16 cellular contexts compared by ENCODE assay signal in genomic region chr19:7513809-7514642, GRCh38. TPM values are rescaled to one million over a fixed set of nuclear protein-coding genes. Genes with fewer than 3 reads are reported as not detected.
DNase-seq lines count a peak whose midpoint lies in the region; ATAC-seq and TF ChIP-seq lines count a peak whose summit lies in the region.
"Had no signal": no experiment of that assay in that cellular context is flagged by ENCODE, and none has a peak within 500 bp of the region (broad histone marks: within the 10 kb centered on the region; RNA-seq: fewer than 3 reads in every experiment).

No MANE protein-coding gene starts in this region.

- CTCF ChIA-PET in activated naive CD4-positive, alpha-beta T cell treated with anti-CD3 and anti-CD28 coated beads for 36 hours (lab: Charles Lee) = interaction anchor here (1.2 kb wide), 1 partner anchor 16 kb away, joined by 3 read pairs; a partner anchor contains a TSS
- CTCF ChIA-PET in activated CD8-positive, alpha-beta memory T cell treated with anti-CD3 and anti-CD28 coated beads, Interleukin-2, amount 10 ng/mL, durations not matched to agents 7 days and 5 days (lab: Charles Lee) = interaction anchor here (1.3 to 2.2 kb wide), 2 partner anchors 54 to 167 kb away, joined by 3 to 6 read pairs; partner anchors contain the start of gene TRAPPC5

- H3K27me3 Mint-ChIP-seq in activated naive CD4-positive, alpha-beta T cell treated with anti-CD3 and anti-CD28 coated beads for 36 hours (ENCODE audit: low read depth) = no peaks in the 10 kb centered on the region
- H3K27me3 Mint-ChIP-seq in mesothelial cell of epicardium (ENCODE audit: low read depth) = no peaks in the 10 kb centered on the region
- H3K27me3 Mint-ChIP-seq in activated CD8-positive, alpha-beta memory T cell treated with anti-CD3 and anti-CD28 coated beads, Interleukin-2, amount 10 ng/mL, durations not matched to agents 7 days and 5 days = peaks cover 27% of the 10 kb centered on the region

- H3K4me3 Mint-ChIP-seq in activated naive CD4-positive, alpha-beta T cell treated with anti-CD3 and anti-CD28 coated beads for 36 hours = peak overlapping the region; percentile 4
- H3K4me3 Mint-ChIP-seq in mesothelial cell of epicardium = peak overlapping the region; percentile 84
- no peak overlapping the region for H3K4me3 Mint-ChIP-seq in activated CD8-positive, alpha-beta memory T cell treated with anti-CD3 and anti-CD28 coated beads, Interleukin-2, amount 10 ng/mL, durations not matched to agents 7 days and 5 days

- peak overlapping the region; percentile 90 to 96 for H3K27ac ChIP-seq in ascending aorta
- peak overlapping the region; percentile 99 to 100 for H3K27ac ChIP-seq in tibial artery
- H3K27ac ChIP-seq: C4-2B had no signal

- H3K27me3 ChIP-seq in ascending aorta = no peaks in the 10 kb centered on the region
- H3K27me3 ChIP-seq in tibial artery = no peaks in the 10 kb centered on the region
- H3K27me3 ChIP-seq: tibial nerve had no signal

- H3K9me3 Mint-ChIP-seq in activated naive CD4-positive, alpha-beta T cell treated with anti-CD3 and anti-CD28 coated beads for 36 hours = no peaks in the 10 kb centered on the region
- H3K9me3 Mint-ChIP-seq in activated naive CD4-positive, alpha-beta T cell treated with anti-CD3 and anti-CD28 coated beads, Interleukin-2, amount 50 U/mL, for 72 hours = no peaks in the 10 kb centered on the region
- H3K9me3 Mint-ChIP-seq in mesothelial cell of epicardium = no peaks in the 10 kb centered on the region
- H3K9me3 Mint-ChIP-seq in activated CD8-positive, alpha-beta memory T cell treated with anti-CD3 and anti-CD28 coated beads, Interleukin-2, amount 10 ng/mL, durations not matched to agents 7 days and 5 days (ENCODE audit: low read depth) = no peaks in the 10 kb centered on the region

- H3K4me1 Mint-ChIP-seq in activated naive CD4-positive, alpha-beta T cell treated with anti-CD3 and anti-CD28 coated beads for 36 hours (ENCODE audit: low read depth) = peaks cover 13% of the 10 kb centered on the region
- peaks cover 31% of the 10 kb centered on the region for H3K4me1 Mint-ChIP-seq in mesothelial cell of epicardium
- peaks cover 4% of the 10 kb centered on the region for H3K4me1 Mint-ChIP-seq in activated CD8-positive, alpha-beta memory T cell treated with anti-CD3 and anti-CD28 coated beads, Interleukin-2, amount 10 ng/mL, durations not matched to agents 7 days and 5 days

- H3K36me3 ChIP-seq in ascending aorta (no peaks in the 10 kb centered on the region), tibial artery (peaks cover 0 to 3% (median 0%) of the 10 kb centered on the region in 3 donors)

- H3K9me3 ChIP-seq in ascending aorta (no peaks in the 10 kb centered on the region), tibial artery (no peaks in the 10 kb centered on the region)
- H3K9me3 ChIP-seq: tibial nerve had no signal

- H3K4me3 ChIP-seq in ascending aorta = peak overlapping the region in 1 of 2 donors; percentile 97
- H3K4me3 ChIP-seq in tibial artery = no peak overlapping the region
- H3K4me3 ChIP-seq: tibial nerve had no signal

- no peak for ATAC-seq in activated naive CD4-positive, alpha-beta T cell treated with anti-CD3 and anti-CD28 coated beads, Interleukin-2, amount 50 U/mL, for 72 hours
- no peak for ATAC-seq in activated CD8-positive, alpha-beta memory T cell treated with anti-CD3 and anti-CD28 coated beads, Interleukin-2, amount 10 ng/mL, durations not matched to agents 7 days and 5 days
- ATAC-seq in HG03342 (IDR thresholded peaks at IDR 0.05; ENCODE audit: unreplicated experiment) = no peak

- H3K4me1 ChIP-seq in ascending aorta (peaks cover 6 to 18% of the 10 kb centered on the region in 2 donors), tibial artery (peaks cover 0 to 31% (median 22%) of the 10 kb centered on the region in 4 donors)

- DNase-seq in activated naive CD4-positive, alpha-beta T cell treated with anti-CD3 and anti-CD28 coated beads for 36 hours = no peak
- DNase-seq in activated naive CD4-positive, alpha-beta T cell treated with anti-CD3 and anti-CD28 coated beads, Interleukin-2, amount 50 U/mL, for 72 hours (ENCODE audit: low spot score in 2 of 2) = no peak
- DNase-seq in ascending aorta (ENCODE audit: low spot score in 2 of 2) (no peak), mesothelial cell of epicardium (ENCODE audit: low spot score in 2 of 2, unreplicated experiment in 2 of 2) (no peak), tibial artery (no peak), NOMO-1 treated with DMSO at 0.1 percent for 48 hours (lab: John Stamatoyannopoulos, UW; ENCODE audit: unreplicated experiment) (no peak)
- DNase-seq in activated CD8-positive, alpha-beta memory T cell treated with anti-CD3 and anti-CD28 coated beads, Interleukin-2, amount 10 ng/mL, durations not matched to agents 7 days and 5 days = no peak
- DNase-seq: activated CD4-positive, alpha-beta T cell treated with anti-CD3 and anti-CD28 coated beads, Interleukin-2, amount 50 U/mL, for 1 hour; activated T-cell treated with anti-CD3 and anti-CD28 coated beads, Interleukin-2, amount 50 U/mL, for 1 hour; foreskin melanocyte; left ventricle myocardium superior; NCI-H2081 treated with DMSO at 0.1 percent for 48 hours; OCI-M1 had no signal

- H3K36me3 Mint-ChIP-seq in activated naive CD4-positive, alpha-beta T cell treated with anti-CD3 and anti-CD28 coated beads for 36 hours (ENCODE audit: low read depth) = no peaks in the 10 kb centered on the region
- peaks cover 0 to 7% of the 10 kb centered on the region in 2 donors for H3K36me3 Mint-ChIP-seq in activated naive CD4-positive, alpha-beta T cell treated with anti-CD3 and anti-CD28 coated beads, Interleukin-2, amount 50 U/mL, for 72 hours
- H3K36me3 Mint-ChIP-seq in mesothelial cell of epicardium = peaks cover 7% of the 10 kb centered on the region
- H3K36me3 Mint-ChIP-seq in activated CD8-positive, alpha-beta memory T cell treated with anti-CD3 and anti-CD28 coated beads, Interleukin-2, amount 10 ng/mL, durations not matched to agents 7 days and 5 days = no peaks in the 10 kb centered on the region

- TF ChIP-seq CTCF in ascending aorta (IDR thresholded peaks at IDR 0.05) = no peak
- TF ChIP-seq CTCF in mesothelial cell of epicardium (IDR thresholded peaks at IDR 0.05; ENCODE audit: unreplicated experiment) = no peak
- no peak for TF ChIP-seq CTCF in tibial artery (IDR thresholded peaks at IDR 0.05)

- intact Hi-C loops in activated naive CD4-positive, alpha-beta T cell treated with anti-CD3 and anti-CD28 coated beads for 36 hours (cut with micrococcal nuclease) = no loop called here
- intact Hi-C loops in ascending aorta (cut with DNase I) (loop anchor here (10.0 kb wide), 2 partner anchors 279 to 779 kb away; partner anchors contain the start of genes GPR108 and TRIP10), tibial artery (cut with DNase I; ENCODE audit: low total_unique reads) (no loop called here)

- no peak overlapping the region for H3K27ac Mint-ChIP-seq in activated naive CD4-positive, alpha-beta T cell treated with anti-CD3 and anti-CD28 coated beads for 36 hours
- peak overlapping the region in 1 of 2 donors; percentile 73 for H3K27ac Mint-ChIP-seq in activated naive CD4-positive, alpha-beta T cell treated with anti-CD3 and anti-CD28 coated beads, Interleukin-2, amount 50 U/mL, for 72 hours
- peak overlapping the region; percentile 11 for H3K27ac Mint-ChIP-seq in mesothelial cell of epicardium
- no peak overlapping the region for H3K27ac Mint-ChIP-seq in activated CD8-positive, alpha-beta memory T cell treated with anti-CD3 and anti-CD28 coated beads, Interleukin-2, amount 10 ng/mL, durations not matched to agents 7 days and 5 days

RNA-seq across cellular contexts. Expression of gene ZNF358, which starts 1.9 kb away (rescaled TPM):
- 1 to 10 TPM; 3.7 to 3.9 TPM for total RNA-seq in activated naive CD4-positive, alpha-beta T cell treated with anti-CD3 and anti-CD28 coated beads for 36 hours
- 10 to 100 TPM in 1 of 2 donors, under 1 TPM in 1; 0.59 to 11.1 TPM for total RNA-seq in activated naive CD4-positive, alpha-beta T cell treated with anti-CD3 and anti-CD28 coated beads, Interleukin-2, amount 50 U/mL, for 72 hours
- 163 TPM for total RNA-seq in ascending aorta
- total RNA-seq in mesothelial cell of epicardium = 67.5 to 68.3 TPM (median 67.9 TPM) in 3 replicates
- total RNA-seq in activated CD8-positive, alpha-beta memory T cell treated with anti-CD3 and anti-CD28 coated beads, Interleukin-2, amount 10 ng/mL, durations not matched to agents 7 days and 5 days = 10 to 100 TPM in 1 of 2 experiments, 1 to 10 TPM in 1; 8.9 to 11.3 TPM

RNA-seq across cellular contexts. Expression of gene MCOLN1, which starts 8.4 kb away (rescaled TPM):
- total RNA-seq in activated naive CD4-positive, alpha-beta T cell treated with anti-CD3 and anti-CD28 coated beads for 36 hours = 1 to 10 TPM; 4.2 to 5.2 TPM
- total RNA-seq in activated naive CD4-positive, alpha-beta T cell treated with anti-CD3 and anti-CD28 coated beads, Interleukin-2, amount 50 U/mL, for 72 hours = 10 to 100 TPM; 10.3 to 11.0 TPM
- total RNA-seq in ascending aorta (11.9 TPM), mesothelial cell of epicardium (20.5 to 21.0 TPM (median 20.7 TPM) in 3 replicates)
- 10 to 100 TPM; 15.8 to 20.7 TPM for total RNA-seq in activated CD8-positive, alpha-beta memory T cell treated with anti-CD3 and anti-CD28 coated beads, Interleukin-2, amount 10 ng/mL, durations not matched to agents 7 days and 5 days

RNA-seq across cellular contexts. Expression of gene PNPLA6, which starts 21.5 kb away (rescaled TPM):
- 10 to 100 TPM; 75.5 to 81.7 TPM for total RNA-seq in activated naive CD4-positive, alpha-beta T cell treated with anti-CD3 and anti-CD28 coated beads for 36 hours
- total RNA-seq in activated naive CD4-positive, alpha-beta T cell treated with anti-CD3 and anti-CD28 coated beads, Interleukin-2, amount 50 U/mL, for 72 hours = 100 to 1,000 TPM; 102 to 138 TPM
- 190 TPM for total RNA-seq in ascending aorta
- 100 to 117 TPM (median 112 TPM) in 3 replicates for total RNA-seq in mesothelial cell of epicardium
- total RNA-seq in activated CD8-positive, alpha-beta memory T cell treated with anti-CD3 and anti-CD28 coated beads, Interleukin-2, amount 10 ng/mL, durations not matched to agents 7 days and 5 days = 100 to 1,000 TPM; 160 to 184 TPM

RNA-seq across cellular contexts. Expression of gene PEX11G, which starts 25.2 kb away (rescaled TPM):
- 1 to 10 TPM in 1 of 2 experiments, under 1 TPM in 1; 0.86 to 1.1 TPM for total RNA-seq in activated naive CD4-positive, alpha-beta T cell treated with anti-CD3 and anti-CD28 coated beads for 36 hours
- under 1 TPM; 0.27 to 0.74 TPM for total RNA-seq in activated naive CD4-positive, alpha-beta T cell treated with anti-CD3 and anti-CD28 coated beads, Interleukin-2, amount 50 U/mL, for 72 hours
- total RNA-seq in ascending aorta (not detected), mesothelial cell of epicardium (6.5 to 7.3 TPM (median 7.0 TPM) in 3 replicates)
- total RNA-seq in activated CD8-positive, alpha-beta memory T cell treated with anti-CD3 and anti-CD28 coated beads, Interleukin-2, amount 10 ng/mL, durations not matched to agents 7 days and 5 days = 1 to 10 TPM in 1 of 2 experiments, under 1 TPM in 1; 0.58 to 1.9 TPM
